11 cellular contexts compared by ENCODE assay signal in genomic region chr1:202323731-202324130, GRCh38.
"Had no signal": no experiment of that assay in that cellular context is flagged by ENCODE, and none has a peak within 500 bp of the region (broad histone marks: within the 10 kb centered on the region; RNA-seq: fewer than 3 reads in every experiment).

No MANE protein-coding gene starts in this region.

- DNase-seq: activated CD4-positive, alpha-beta T cell treated with anti-CD3 and anti-CD28 coated beads, Interleukin-2, amount 50 U/mL, for 1 hour; activated gamma-delta T cell; activated T-cell treated with anti-CD3 and anti-CD28 coated beads, Interleukin-2, amount 50 U/mL, for 72 hours; hypothalamus; occipital lobe; stimulated activated CD4-positive, alpha-beta T cell treated with anti-CD3 and anti-CD28 coated beads, Interleukin-12 subunit alpha, Interleukin-12 subunit beta, amount 100 ng/mL, for 4 hours; stimulated activated CD4-positive, alpha-beta T cell treated with anti-CD3 and anti-CD28 coated beads, Interleukin-1b, Interleukin-23, amount 100 ng/mL, for 48 hours; trophoblast cell had no signal

- H3K4me1 ChIP-seq: adrenal gland, breast epithelium had no signal

- H3K36me3 ChIP-seq: adrenal gland, breast epithelium had no signal

- H3K27me3 ChIP-seq: adrenal gland, breast epithelium had no signal

- H3K4me3 ChIP-seq: adrenal gland, breast epithelium, coronary artery had no signal

- H3K27ac ChIP-seq: adrenal gland, breast epithelium, coronary artery had no signal

- H3K9me3 ChIP-seq: adrenal gland, breast epithelium had no signal
